Comparison of ENCODE assay signal across 16 cellular contexts in the genomic region with DNA sequence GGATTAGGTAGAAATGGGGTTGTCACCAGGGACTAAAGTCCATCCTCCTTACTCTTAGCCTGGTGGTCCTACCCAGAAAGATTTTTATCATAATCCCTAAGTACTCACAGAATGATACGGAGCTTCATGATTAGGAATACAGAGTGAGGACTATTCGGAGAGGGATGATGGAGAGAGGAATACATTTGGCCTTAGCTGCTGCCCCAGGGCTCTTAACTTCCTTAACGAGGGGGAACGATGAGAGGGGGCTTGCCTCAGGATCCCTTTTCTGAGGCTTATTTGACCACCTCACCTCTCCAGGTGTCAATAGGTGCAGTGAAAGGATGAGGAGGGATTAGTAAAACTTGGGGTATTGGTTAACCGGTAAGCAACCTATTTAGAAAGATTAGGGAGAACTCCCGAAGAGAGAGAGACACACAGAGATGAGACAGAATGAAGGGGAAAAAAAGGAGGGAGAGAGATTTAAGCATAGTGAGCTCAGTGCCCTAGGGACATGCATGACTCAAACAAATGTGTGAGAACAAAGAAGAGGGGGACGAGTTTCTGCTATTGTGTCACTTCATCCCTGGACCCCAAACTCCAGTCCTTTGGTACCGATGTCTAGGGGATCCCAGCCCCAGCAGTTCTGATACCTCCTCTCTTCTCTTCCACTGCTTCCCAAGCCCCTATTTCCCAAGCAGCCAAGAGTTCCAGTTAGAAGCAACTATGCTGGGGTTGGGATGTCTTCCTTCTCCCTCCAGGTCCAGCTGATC. TPM values are rescaled to one million over a fixed set of nuclear protein-coding genes. Genes with fewer than 3 reads are reported as not detected.
DNase-seq lines count a peak whose midpoint lies in the region; TF ChIP-seq lines count a peak whose summit lies in the region.
"Had no signal": no experiment of that assay in that cellular context is flagged by ENCODE, and none has a peak within 500 bp of the region (broad histone marks: within the 10 kb centered on the region; RNA-seq: fewer than 3 reads in every experiment).

No MANE protein-coding gene starts in this region.

- peak overlapping the region; percentile 76 for H2AFZ ChIP-seq in neuronal stem cell (ENCODE audit: low read length)

- no peak overlapping the region for H4K8ac ChIP-seq in neuronal stem cell (ENCODE audit: low read depth, low read length)

- H3K27me3 ChIP-seq in Caco-2 (replicated peaks; ENCODE audit: control insufficient read depth, insufficient read depth, low read length) (no peaks in the 10 kb centered on the region), neuronal stem cell (ENCODE audit: control insufficient read depth in 3 of 3, insufficient read depth in 3 of 3, low read depth in 1 of 3, low read length in 3 of 3) (peaks cover 0 to 76% (median 0%) of the 10 kb centered on the region in 3 experiments)

- no peak overlapping the region for H3K23ac ChIP-seq in neuronal stem cell (ENCODE audit: low read depth, low read length, poor library complexity)

- intact Hi-C loops in Caco-2 (cut with micrococcal nuclease; ENCODE audit: unreplicated experiment), result loop anchor here (2.0 to 5.0 kb wide), 2 partner anchors 38 to 59 kb away; no protein-coding TSS in a partner anchor

- no peak overlapping the region for H2BK15ac ChIP-seq in neuronal stem cell (ENCODE audit: low read length)

- H3K4me1 Mint-ChIP-seq in Caco-2 (ENCODE audit: low read depth, unreplicated experiment) (peaks cover 42% of the 10 kb centered on the region), chondrocyte (ENCODE audit: low read depth) (peaks cover 16% of the 10 kb centered on the region)

- H3K79me1 ChIP-seq in neuronal stem cell (ENCODE audit: low read depth, low read length), result no peaks in the 10 kb centered on the region

- H3K9me3 Mint-ChIP-seq in Caco-2 (ENCODE audit: unreplicated experiment) (no peaks in the 10 kb centered on the region), chondrocyte (ENCODE audit: low read depth) (no peaks in the 10 kb centered on the region)
- H3K9me3 Mint-ChIP-seq: stimulated activated memory B cell treated with anti-CD40 and anti-IgM and Interleukin-4, amounts not matched to agents 10 μg/mL and 1 μg/mL and 100 μg/mL, for 72 hours had no signal

- H2BK12ac ChIP-seq in neuronal stem cell (ENCODE audit: low read length), result no peak overlapping the region

- H3K4me1 ChIP-seq in Caco-2 (peaks cover 37% of the 10 kb centered on the region), neuronal stem cell (ENCODE audit: control insufficient read depth in 2 of 2, insufficient read depth in 1 of 2, low read depth in 1 of 2, low read length in 2 of 2) (peaks cover 5 to 16% of the 10 kb centered on the region in 2 donors)

- TF ChIP-seq CTCF in Caco-2 (IDR thresholded peaks at IDR 0.05; ENCODE audit: insufficient read depth in 1 of 2, low read depth in 1 of 2, low read length in 1 of 2, severe bottlenecking in 1 of 2, unreplicated experiment in 1 of 2) (no peak), NB4 (IDR thresholded peaks at IDR 0.05; ENCODE audit: low read depth, low read length) (no peak), chondrocyte (IDR thresholded peaks at IDR 0.05) (no peak), GM10248 (IDR thresholded peaks at IDR 0.05; ENCODE audit: control extremely low read depth, extremely low read depth, low read depth, missing control alignments) (no peak)

- H3K9me3 ChIP-seq in Caco-2 (no peaks in the 10 kb centered on the region), neuronal stem cell (replicated peaks in 1 of 2; ENCODE audit: control insufficient read depth in 2 of 2, insufficient read depth in 1 of 2, low read depth in 1 of 2, low read length in 2 of 2) (no peaks in the 10 kb centered on the region)

- H3K4me3 Mint-ChIP-seq in Caco-2 (ENCODE audit: unreplicated experiment) (peak overlapping the region; percentile 79), chondrocyte (ENCODE audit: unreplicated experiment) (no peak overlapping the region)
- H3K4me3 Mint-ChIP-seq: stimulated activated memory B cell treated with anti-CD40 and anti-IgM and Interleukin-4, amounts not matched to agents 10 μg/mL and 1 μg/mL and 100 μg/mL, for 72 hours had no signal

- WGBS in neuronal stem cell (ENCODE audit: extremely low coverage in 2 of 2, insufficient read length in 2 of 2, insufficient replicate concordance in 1 of 2), 2 donors, result no CpG with 5 or more reads among the region's 8 CpGs

- no TSS peak for BruUV-seq in Caco-2 (replicated peaks; lab: Mats Ljungman, UMichigan)

- H3K18ac ChIP-seq in neuronal stem cell (ENCODE audit: low read length), result no peak overlapping the region

- H3K36me3 Mint-ChIP-seq in Caco-2 (ENCODE audit: insufficient read depth, unreplicated experiment), result no peaks in the 10 kb centered on the region
- H3K36me3 Mint-ChIP-seq in chondrocyte (ENCODE audit: low read depth), result no peaks in the 10 kb centered on the region
- H3K36me3 Mint-ChIP-seq: stimulated activated memory B cell treated with anti-CD40 and anti-IgM and Interleukin-4, amounts not matched to agents 10 μg/mL and 1 μg/mL and 100 μg/mL, for 72 hours had no signal

- peak overlapping the region; percentile 15 for H3K4me2 ChIP-seq in neuronal stem cell (ENCODE audit: insufficient read depth, low read length, poor library complexity, severe bottlenecking)

- no peaks in the 10 kb centered on the region for H3K36me3 ChIP-seq in Caco-2 (ENCODE audit: control insufficient read depth, insufficient read depth, low read length)
- no peaks in the 10 kb centered on the region for H3K36me3 ChIP-seq in neuronal stem cell (replicated peaks in 1 of 2; ENCODE audit: control insufficient read depth in 2 of 2, insufficient read depth in 2 of 2, low read length in 2 of 2)

- no peak overlapping the region for H2BK120ac ChIP-seq in neuronal stem cell (ENCODE audit: low read depth, low read length)

- H2BK5ac ChIP-seq in neuronal stem cell (ENCODE audit: low read length), result no peak overlapping the region

- DNase-seq in Caco-2 (no peak), NB4 (ENCODE audit: low read depth) (peak; percentile 75), fibroblast of peridontal ligament (ENCODE audit: extremely low read depth) (peak; percentile 55), neuronal stem cell (ENCODE audit: low spot score) (no peak), chondrocyte (ENCODE audit: low spot score) (no peak), middle frontal gyrus (ENCODE audit: extremely low spot score, low spot score) (no peak), GM10248 (ENCODE audit: extremely low spot score) (no peak)
- DNase-seq in activated CD4-positive, alpha-beta T cell treated with anti-CD3 and anti-CD28 coated beads, Interleukin-2, amount 50 U/mL, for 48 hours, result no peak
- DNase-seq: DND-41; Kasumi-1; midbrain; NCI-H2107; stimulated activated CD4-positive, alpha-beta T cell treated with anti-CD3 and anti-CD28 coated beads, Interleukin-4, amount 100 ng/mL, for 24 hours had no signal

- H3K14ac ChIP-seq in neuronal stem cell (ENCODE audit: low read length), result no peak overlapping the region

- peak overlapping the region; percentile 8 for H2AK5ac ChIP-seq in neuronal stem cell (ENCODE audit: low read depth, low read length)

- no peak overlapping the region for H3K9ac ChIP-seq in neuronal stem cell (ENCODE audit: low read depth, low read length, poor library complexity)

- H3K27ac ChIP-seq in neuronal stem cell (replicated peaks; ENCODE audit: low read length), result no peak overlapping the region
- H3K27ac ChIP-seq: coronary artery, SK-N-MC had no signal

- H3K27ac Mint-ChIP-seq in Caco-2 (ENCODE audit: unreplicated experiment) (peak overlapping the region; percentile 60), chondrocyte (ENCODE audit: unreplicated experiment) (no peak overlapping the region)
- H3K27ac Mint-ChIP-seq: stimulated activated memory B cell treated with anti-CD40 and anti-IgM and Interleukin-4, amounts not matched to agents 10 μg/mL and 1 μg/mL and 100 μg/mL, for 72 hours had no signal

- POLR2A ChIA-PET in Caco-2 (lab: Charles Lee), result interaction anchor here (1.3 to 3.5 kb wide), 3 partner anchors 13 to 25 kb away, joined by 6 to 26 read pairs (median 17); a partner anchor contains a TSS
- POLR2A ChIA-PET in GM10248 (lab: Yijun Ruan, JAX), result interaction anchor here (1.1 to 1.2 kb wide), 2 partner anchors 12 to 20 kb away, joined by 3 to 4 read pairs; a partner anchor contains a TSS

- H3K27me3 Mint-ChIP-seq in Caco-2 (ENCODE audit: insufficient read depth, unreplicated experiment) (no peaks in the 10 kb centered on the region), chondrocyte (ENCODE audit: low read depth) (peaks cover 13% of the 10 kb centered on the region)

- CTCF ChIA-PET in Caco-2 (lab: Charles Lee) (interaction anchor here (1.1 to 4.8 kb wide), 3 partner anchors 25 to 79 kb away, joined by 3 to 28 read pairs (median 3); a partner anchor contains a TSS), GM10248 (lab: Yijun Ruan, JAX) (interaction anchor here (0.7 to 4.0 kb wide), 10 partner anchors 9 to 140 kb away, joined by 3 to 20 read pairs (median 4); a partner anchor contains a TSS)

- H4K91ac ChIP-seq in neuronal stem cell (ENCODE audit: low read depth, low read length, poor library complexity), result no peak overlapping the region

- H3K4ac ChIP-seq in neuronal stem cell (ENCODE audit: low read length), result no peak overlapping the region

- no peak for TF ChIP-seq POLR2A in NB4 (IDR thresholded peaks at IDR 0.05; ENCODE audit: extremely low read depth, insufficient read length)

- H3K4me3 ChIP-seq in Caco-2 (ENCODE audit: low read depth, low read length) (peak overlapping the region; percentile 59), NB4 (ENCODE audit: low read depth, low read length) (peak overlapping the region; percentile 96), neuronal stem cell (ENCODE audit: low read length in 2 of 2) (no peak overlapping the region)
- H3K4me3 ChIP-seq: SK-N-MC had no signal

RNA-seq across cellular contexts. Expression of a gene that starts 1.1 kb away (rescaled TPM):
- 5.7 and 6.2 TPM in 2 replicates for total RNA-seq in Caco-2 (2022)
- polyA plus RNA-seq in neuronal stem cell (2013, experiment 1 of 2), result 2.4 TPM
- 2.5 TPM for polyA plus RNA-seq in neuronal stem cell (2013, experiment 2 of 2)
- not detected in 3 replicates for total RNA-seq in chondrocyte

RNA-seq across cellular contexts. Expression of a gene that starts 19.2 kb away (rescaled TPM):
- total RNA-seq in Caco-2 (2022), result 1,364 and 1,426 TPM in 2 replicates
- polyA plus RNA-seq in neuronal stem cell (2013, experiment 1 of 2), result 3,971 TPM
- polyA plus RNA-seq in neuronal stem cell (2013, experiment 2 of 2), result 3,933 TPM
- total RNA-seq in chondrocyte, result 485 to 774 TPM (median 502 TPM) in 3 replicates

RNA-seq across cellular contexts. Expression of a gene that starts 19.8 kb away (rescaled TPM):
- total RNA-seq in Caco-2 (2022) (85.2 and 85.5 TPM in 2 replicates), chondrocyte (79.4 to 141 TPM (median 81.8 TPM) in 3 replicates)
- polyA plus RNA-seq in neuronal stem cell (2013, experiment 1 of 2), result 162 TPM
- polyA plus RNA-seq in neuronal stem cell (2013, experiment 2 of 2), result 170 TPM

RNA-seq across cellular contexts. Expression of a gene that starts 25.2 kb away (rescaled TPM):
- total RNA-seq in Caco-2 (2022) (129 and 133 TPM in 2 replicates), chondrocyte (101 to 119 TPM (median 108 TPM) in 3 replicates)
- polyA plus RNA-seq in neuronal stem cell (2013, experiment 1 of 2), result 188 TPM
- polyA plus RNA-seq in neuronal stem cell (2013, experiment 2 of 2), result 183 TPM

Comparison
In these comparisons a context has a peak if more than half of its experiments do, and no peak if none do; other contexts are left out.
1. DNase-seq: peak in NB4 (single experiment) and fibroblast of peridontal ligament (single experiment); none in Caco-2 (0 of 2), neuronal stem cell (single experiment), chondrocyte (single experiment), middle frontal gyrus (single experiment), activated CD4-positive, alpha-beta T cell treated with anti-CD3 and anti-CD28 coated beads, Interleukin-2, amount 50 U/mL, for 48 hours (0 of 2) and GM10248 (single experiment).
2. H3K4me3 ChIP-seq: peak in Caco-2 (single experiment) and NB4 (single experiment); none in neuronal stem cell (0 of 2).